31 cellular contexts compared by ENCODE assay signal in the genomic region with DNA sequence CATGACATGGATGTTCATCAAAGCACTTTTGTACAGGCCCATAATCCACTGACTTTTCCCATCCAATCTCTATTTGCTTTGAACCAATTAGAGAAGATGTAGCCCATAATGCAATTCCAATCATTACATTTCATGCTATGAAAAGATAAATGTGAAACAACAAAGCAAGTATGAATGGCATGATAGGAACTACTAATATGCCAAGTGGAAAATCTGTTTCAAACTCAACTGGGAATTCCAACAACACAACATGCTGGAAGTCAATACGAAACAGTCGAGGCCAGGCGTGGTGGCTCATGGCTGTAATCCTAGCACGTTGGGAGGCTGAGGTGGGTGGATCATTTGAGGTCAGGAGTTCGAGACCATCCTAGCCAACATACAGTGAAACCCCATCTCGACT. TPM values are rescaled to one million over a fixed set of nuclear protein-coding genes. Genes with fewer than 3 reads are reported as not detected.
A peak's percentile ranks its signal among the peaks of the same experiment; 100 is the strongest.
DNase-seq lines count a peak whose midpoint lies in the region; TF ChIP-seq lines count a peak whose summit lies in the region.
"Had no signal": no experiment of that assay in that cellular context is flagged by ENCODE, and none has a peak within 500 bp of the region (broad histone marks: within the 10 kb centered on the region; RNA-seq: fewer than 3 reads in every experiment).

No MANE protein-coding gene starts in this region.

- H3K4me1 ChIP-seq in SJCRH30 = peaks cover 48% of the 10 kb centered on the region
- H3K4me1 ChIP-seq in Peyer's patch = peaks cover 0 to 6% (median 0%) of the 10 kb centered on the region in 4 donors
- H3K4me1 ChIP-seq: pancreas, upper lobe of left lung had no signal

- CTCF ChIA-PET in GM10248 (lab: Yijun Ruan, JAX) = interaction anchor here (1.4 to 3.5 kb wide), 3 partner anchors 27 to 38 kb away, joined by 3 to 23 read pairs (median 5); no protein-coding TSS in a partner anchor

- H3K36me3 Mint-ChIP-seq in osteocyte (ENCODE audit: unreplicated experiment) = no peaks in the 10 kb centered on the region
- H3K36me3 Mint-ChIP-seq: activated CD4-positive, alpha-beta memory T cell treated with anti-CD3 and anti-CD28 coated beads for 36 hours; activated naive CD4-positive, alpha-beta T cell treated with anti-CD3 and anti-CD28 coated beads, Interleukin-2, amount 50 U/mL, for 24 hours had no signal

- H3K4me3 Mint-ChIP-seq in osteocyte (ENCODE audit: unreplicated experiment) = no peak overlapping the region
- H3K4me3 Mint-ChIP-seq: activated CD4-positive, alpha-beta memory T cell treated with anti-CD3 and anti-CD28 coated beads for 36 hours; activated naive CD4-positive, alpha-beta T cell treated with anti-CD3 and anti-CD28 coated beads, Interleukin-2, amount 50 U/mL, for 24 hours; GM23338; nephron had no signal

- H3K4me3 ChIP-seq in SJCRH30 (no peak overlapping the region), Peyer's patch (no peak overlapping the region)
- H3K4me3 ChIP-seq: BLaER1, GM23338, lower lobe of right lung, pancreas, smooth muscle cell had no signal

- H3K27ac ChIP-seq in SJCRH30 (peak overlapping the region; percentile 78; the same call in 1 of the 2 replicates), Peyer's patch (no peak overlapping the region)
- H3K27ac ChIP-seq: BLaER1, lower lobe of right lung, pancreas, upper lobe of left lung had no signal

- TF ChIP-seq POLR2A in Peyer's patch (IDR thresholded peaks at IDR 0.05) = no peak

- POLR2A ChIA-PET in GM10248 (lab: Yijun Ruan, JAX) = no interaction called here

- H3K9me3 ChIP-seq in SJCRH30 (replicated peaks) (no peaks in the 10 kb centered on the region), Peyer's patch (no peaks in the 10 kb centered on the region)
- H3K9me3 ChIP-seq: BLaER1, lower lobe of right lung, pancreas, upper lobe of left lung had no signal

- peaks cover 49% of the 10 kb centered on the region for H3K4me1 Mint-ChIP-seq in osteocyte (ENCODE audit: unreplicated experiment)
- H3K4me1 Mint-ChIP-seq: nephron had no signal

- no peak for TF ChIP-seq CTCF in osteocyte (IDR thresholded peaks at IDR 0.05)
- TF ChIP-seq CTCF in GM10248 (IDR thresholded peaks at IDR 0.05; ENCODE audit: control extremely low read depth, extremely low read depth, low read depth, missing control alignments) = no peak
- no peak for TF ChIP-seq CTCF in Peyer's patch (IDR thresholded peaks at IDR 0.05)

- peak; percentile 67 for DNase-seq in GM04503 (ENCODE audit: low read depth)
- peak in 1 of 2 experiments; percentile 14 for DNase-seq in SJCRH30
- DNase-seq in fibroblast of peridontal ligament (ENCODE audit: extremely low read depth) = peak; percentile 57
- DNase-seq in osteocyte (ENCODE audit: extremely low spot score, unreplicated experiment) = no peak
- no peak for DNase-seq in GM19240 (ENCODE audit: insufficient read length, low spot score)
- no peak for DNase-seq in D341Med (ENCODE audit: low spot score)
- no peak for DNase-seq in GM10248 (ENCODE audit: extremely low spot score)
- no peak for DNase-seq in Peyer's patch
- DNase-seq: ACHN; activated CD4-positive, alpha-beta memory T cell treated with anti-CD3 and anti-CD28 coated beads for 36 hours; aorta; COR-L47; DMS79; head of caudate nucleus; kidney glomerular epithelial cell; lower lobe of right lung; NCI-H1105; NCI-H1930; NCI-H526 treated with DMSO at 0.1 percent for 48 hours; pancreas; retina; stimulated activated CD4-positive, alpha-beta T cell treated with anti-CD3 and anti-CD28 coated beads, Interleukin-1b, Interleukin-23, amount 100 ng/mL, for 48 hours; substantia nigra; T-helper 1 cell; upper lobe of left lung had no signal

- peak overlapping the region; percentile 31 for H3K27ac Mint-ChIP-seq in osteocyte (ENCODE audit: unreplicated experiment)
- H3K27ac Mint-ChIP-seq: activated CD4-positive, alpha-beta memory T cell treated with anti-CD3 and anti-CD28 coated beads for 36 hours; activated T-helper 2 cell treated with anti-CD3 and anti-CD28 coated beads, Interferon-gamma antibody, Interleukin-2, Interleukin-4, amounts not matched to agents 10 μg/mL and 5 μg/mL and 100 μg/mL, durations not matched to agents 14 hours and 24 hours and 36 hours; GM23338; nephron had no signal

- H3K36me3 ChIP-seq in SJCRH30 (no peaks in the 10 kb centered on the region), Peyer's patch (no peaks in the 10 kb centered on the region)
- H3K36me3 ChIP-seq: BLaER1, lower lobe of right lung, pancreas, upper lobe of left lung had no signal

- no peaks in the 10 kb centered on the region for H3K9me3 Mint-ChIP-seq in osteocyte (ENCODE audit: unreplicated experiment)
- H3K9me3 Mint-ChIP-seq: activated CD4-positive, alpha-beta memory T cell treated with anti-CD3 and anti-CD28 coated beads for 36 hours; activated naive CD4-positive, alpha-beta T cell treated with anti-CD3 and anti-CD28 coated beads, Interleukin-2, amount 50 U/mL, for 24 hours; activated T-helper 2 cell treated with anti-CD3 and anti-CD28 coated beads, Interferon-gamma antibody, Interleukin-2, Interleukin-4, amounts not matched to agents 10 μg/mL and 5 μg/mL and 100 μg/mL, durations not matched to agents 14 hours and 24 hours and 36 hours; GM23338; nephron had no signal

- H3K27me3 Mint-ChIP-seq in osteocyte (ENCODE audit: unreplicated experiment) = no peaks in the 10 kb centered on the region

- H3K27me3 ChIP-seq in SJCRH30 (no peaks in the 10 kb centered on the region), Peyer's patch (no peaks in the 10 kb centered on the region)
- H3K27me3 ChIP-seq: pancreas, upper lobe of left lung had no signal

RNA-seq across cellular contexts. Expression of a gene that starts 39.6 kb away (rescaled TPM):
- 301 and 322 TPM in 2 replicates for total RNA-seq in SJCRH30 (2014; rRNA removed; shearing (Covaris generic))
- 58.5 and 60.5 TPM in 2 replicates for total RNA-seq in osteocyte
- total RNA-seq in Peyer's patch = 1 to 10 TPM; 7.7 to 8.9 (median 8.1) TPM

RNA-seq across cellular contexts. Expression of a gene that starts 55.9 kb away (rescaled TPM):
- 28.8 and 33.2 TPM in 2 replicates for total RNA-seq in SJCRH30 (2014; rRNA removed; shearing (Covaris generic))
- total RNA-seq in osteocyte (55.3 and 61.9 TPM in 2 replicates), Peyer's patch (10 to 100 TPM; 34.7 to 69.7 (median 62.0) TPM)

RNA-seq across cellular contexts. Expression of a gene that starts 56.1 kb away (rescaled TPM):
- 28.1 and 34.6 TPM in 2 replicates for total RNA-seq in SJCRH30 (2014; rRNA removed; shearing (Covaris generic))
- total RNA-seq in osteocyte (57.0 and 59.2 TPM in 2 replicates), Peyer's patch (10 to 100 TPM; 28.9 to 36.3 (median 31.1) TPM)

Comparison
In these comparisons a context has a peak if more than half of its experiments do, and no peak if none do; other contexts are left out.
1. DNase-seq: peak in GM04503 (single experiment) and fibroblast of peridontal ligament (single experiment); none in osteocyte (single experiment), GM19240 (single experiment), D341Med (single experiment), GM10248 (single experiment) and Peyer's patch (0 of 3).